Comparison of ENCODE assay signal across 8 cellular contexts in genomic region chr12:53224268-53224896, GRCh38. TPM values are rescaled to one million over a fixed set of nuclear protein-coding genes. Genes with fewer than 3 reads are reported as not detected.
DNase-seq lines count a peak whose midpoint lies in the region; ATAC-seq and TF ChIP-seq lines count a peak whose summit lies in the region.

No MANE protein-coding gene starts in this region.

- H3K4me1 ChIP-seq in right cardiac atrium (ENCODE audit: control insufficient read depth, insufficient read depth, low read length): peaks cover 8% of the 10 kb centered on the region
- H3K4me1 ChIP-seq in thyroid gland: peaks cover 28 to 48% of the 10 kb centered on the region in 2 donors

- ATAC-seq in activated CD8-positive, alpha-beta T cell treated with anti-CD3 and anti-CD28 coated beads for 36 hours: no peak
- ATAC-seq in right cardiac atrium (no peak), GM21717 (IDR thresholded peaks at IDR 0.05; ENCODE audit: unreplicated experiment) (no peak)

- CTCF ChIA-PET in activated CD4-positive, alpha-beta T cell treated with anti-CD3 and anti-CD28 coated beads, Interleukin-2, amount 10 ng/mL, durations not matched to agents 7 days and 5 days (lab: Charles Lee): interaction anchor here (0.9 to 1.4 kb wide), 3 partner anchors 10 to 59 kb away, joined by 3 to 6 read pairs (median 5); no protein-coding TSS in a partner anchor
- CTCF ChIA-PET in activated CD8-positive, alpha-beta T cell treated with anti-CD3 and anti-CD28 coated beads for 36 hours (lab: Charles Lee): interaction anchor here (1.3 to 2.3 kb wide), 3 partner anchors 11 to 64 kb away, joined by 3 to 9 read pairs (median 4); no protein-coding TSS in a partner anchor

- H3K27ac ChIP-seq in right cardiac atrium (ENCODE audit: low read length): peak overlapping the region; percentile 7
- peak overlapping the region in 2 of 3 donors; percentile 98 to 99 for H3K27ac ChIP-seq in thyroid gland

- TF ChIP-seq POLR2A in thyroid gland (IDR thresholded peaks at IDR 0.05): no peak
- no peak for TF ChIP-seq POLR2A in lower leg skin (IDR thresholded peaks at IDR 0.05)

- no peaks in the 10 kb centered on the region for H3K9me3 Mint-ChIP-seq in activated CD4-positive, alpha-beta T cell treated with anti-CD3 and anti-CD28 coated beads, Interleukin-2, amount 10 ng/mL, durations not matched to agents 7 days and 5 days
- H3K9me3 Mint-ChIP-seq in activated CD8-positive, alpha-beta T cell treated with anti-CD3 and anti-CD28 coated beads for 36 hours: no peaks in the 10 kb centered on the region

- H3K36me3 Mint-ChIP-seq in activated CD4-positive, alpha-beta T cell treated with anti-CD3 and anti-CD28 coated beads, Interleukin-2, amount 10 ng/mL, durations not matched to agents 7 days and 5 days (ENCODE audit: low read depth): peaks cover 22% of the 10 kb centered on the region
- H3K36me3 Mint-ChIP-seq in activated CD8-positive, alpha-beta T cell treated with anti-CD3 and anti-CD28 coated beads for 36 hours (ENCODE audit: low read depth): peaks cover 2% of the 10 kb centered on the region

- POLR2A ChIA-PET in activated CD4-positive, alpha-beta T cell treated with anti-CD3 and anti-CD28 coated beads, Interleukin-2, amount 10 ng/mL, durations not matched to agents 7 days and 5 days (lab: Charles Lee): no interaction called here
- POLR2A ChIA-PET in activated CD8-positive, alpha-beta T cell treated with anti-CD3 and anti-CD28 coated beads for 36 hours (lab: Charles Lee): interaction anchor here (0.8 to 1.1 kb wide), 2 partner anchors 9 to 122 kb away, joined by 3 read pairs; no protein-coding TSS in a partner anchor

- H3K4me3 ChIP-seq in right cardiac atrium (ENCODE audit: low read length) (no peak overlapping the region), thyroid gland (replicated peaks in 1 of 3) (no peak overlapping the region), lower leg skin (ENCODE audit: low read depth, poor library complexity, severe bottlenecking) (no peak overlapping the region)

- H3K27me3 Mint-ChIP-seq in activated CD4-positive, alpha-beta T cell treated with anti-CD3 and anti-CD28 coated beads, Interleukin-2, amount 10 ng/mL, durations not matched to agents 7 days and 5 days: no peaks in the 10 kb centered on the region
- no peaks in the 10 kb centered on the region for H3K27me3 Mint-ChIP-seq in activated CD8-positive, alpha-beta T cell treated with anti-CD3 and anti-CD28 coated beads for 36 hours

- peak; percentile 24 for TF ChIP-seq CTCF in activated CD8-positive, alpha-beta T cell treated with anti-CD3 and anti-CD28 coated beads for 36 hours (IDR thresholded peaks at IDR 0.05)
- no peak for TF ChIP-seq CTCF in thyroid gland (IDR thresholded peaks at IDR 0.05)
- TF ChIP-seq CTCF in lower leg skin (IDR thresholded peaks at IDR 0.05): no peak

- no peaks in the 10 kb centered on the region for H3K9me3 ChIP-seq in right cardiac atrium (ENCODE audit: control insufficient read depth, low read length)
- H3K9me3 ChIP-seq in thyroid gland: no peaks in the 10 kb centered on the region

- H3K27me3 ChIP-seq in right cardiac atrium (ENCODE audit: control insufficient read depth, insufficient read depth): no peaks in the 10 kb centered on the region
- H3K27me3 ChIP-seq in thyroid gland: no peaks in the 10 kb centered on the region

- H3K36me3 ChIP-seq in thyroid gland: peaks cover 0 to 9% of the 10 kb centered on the region in 2 donors

- intact Hi-C loops in activated CD8-positive, alpha-beta T cell treated with anti-CD3 and anti-CD28 coated beads for 36 hours (cut with micrococcal nuclease): no loop called here
- intact Hi-C loops in right cardiac atrium (cut with DNase I): no loop called here
- intact Hi-C loops in thyroid gland (cut with DNase I): no loop called here
- intact Hi-C loops in lower leg skin (cut with DNase I; ENCODE audit: low total_unique reads): no loop called here

- 52% methylated on average over 6 of the region's 6 CpGs for WGBS in right cardiac atrium
- WGBS in thyroid gland, 2 donors: 46 to 60% methylated on average over 6 of the region's 6 CpGs
- WGBS in lower leg skin, 2 donors: 38 to 39% methylated on average over 6 of the region's 6 CpGs

- H3K27ac Mint-ChIP-seq in activated CD4-positive, alpha-beta T cell treated with anti-CD3 and anti-CD28 coated beads, Interleukin-2, amount 10 ng/mL, durations not matched to agents 7 days and 5 days: peak overlapping the region; percentile 89
- H3K27ac Mint-ChIP-seq in activated CD8-positive, alpha-beta T cell treated with anti-CD3 and anti-CD28 coated beads for 36 hours: peak overlapping the region; percentile 83

- DNase-seq in activated CD4-positive, alpha-beta T cell treated with anti-CD3 and anti-CD28 coated beads, Interleukin-2, amount 10 ng/mL, durations not matched to agents 7 days and 5 days: no peak
- DNase-seq in activated CD4-positive, alpha-beta T cell treated with anti-CD3 and anti-CD28 coated beads, Interleukin-2, amount 50 U/mL, for 1 hour: no peak
- DNase-seq in activated CD8-positive, alpha-beta T cell treated with anti-CD3 and anti-CD28 coated beads for 36 hours: no peak
- DNase-seq in right cardiac atrium (no peak), thyroid gland (peak; percentile 36 to 57), NCI-H2107 (lab: John Stamatoyannopoulos, UW) (no peak), lower leg skin (ENCODE audit: low spot score in 2 of 2) (no peak)

- peak overlapping the region; percentile 45 for H3K4me3 Mint-ChIP-seq in activated CD4-positive, alpha-beta T cell treated with anti-CD3 and anti-CD28 coated beads, Interleukin-2, amount 10 ng/mL, durations not matched to agents 7 days and 5 days
- H3K4me3 Mint-ChIP-seq in activated CD8-positive, alpha-beta T cell treated with anti-CD3 and anti-CD28 coated beads for 36 hours: peak overlapping the region; percentile 78

- peaks cover 57% of the 10 kb centered on the region for H3K4me1 Mint-ChIP-seq in activated CD4-positive, alpha-beta T cell treated with anti-CD3 and anti-CD28 coated beads, Interleukin-2, amount 10 ng/mL, durations not matched to agents 7 days and 5 days
- H3K4me1 Mint-ChIP-seq in activated CD8-positive, alpha-beta T cell treated with anti-CD3 and anti-CD28 coated beads for 36 hours (ENCODE audit: low read depth): peaks cover 63% of the 10 kb centered on the region

RNA-seq across cellular contexts. Expression of gene RARG, which starts 7.6 kb away (rescaled TPM):
- 10 to 100 TPM; 58.3 to 59.7 TPM for total RNA-seq in activated CD4-positive, alpha-beta T cell treated with anti-CD3 and anti-CD28 coated beads, Interleukin-2, amount 10 ng/mL, durations not matched to agents 7 days and 5 days
- 10 to 100 TPM; 19.7 to 20.3 TPM for total RNA-seq in activated CD8-positive, alpha-beta T cell treated with anti-CD3 and anti-CD28 coated beads for 36 hours
- 10 to 100 TPM; 11.7 to 26.2 (median 23.4) TPM for total RNA-seq in right cardiac atrium
- polyA plus RNA-seq in right cardiac atrium: 10.5 TPM
- total RNA-seq in thyroid gland: 10 to 100 TPM; 13.6 to 27.7 (median 23.8) TPM
- 100 to 1,000 TPM; 160 to 207 (median 199) TPM for total RNA-seq in lower leg skin

RNA-seq across cellular contexts. Expression of gene ITGB7, which starts 17.3 kb away (rescaled TPM):
- 100 to 1,000 TPM; 621 to 702 TPM for total RNA-seq in activated CD4-positive, alpha-beta T cell treated with anti-CD3 and anti-CD28 coated beads, Interleukin-2, amount 10 ng/mL, durations not matched to agents 7 days and 5 days
- total RNA-seq in activated CD8-positive, alpha-beta T cell treated with anti-CD3 and anti-CD28 coated beads for 36 hours: 100 to 1,000 TPM; 121 to 137 TPM
- total RNA-seq in right cardiac atrium (1 to 10 TPM in 2 of 4 donors, under 1 TPM in 2; 0.88 to 2.8 (median 1.3) TPM), thyroid gland (10 to 100 TPM in 1 of 4 donors, 1 to 10 TPM in 3; 3.2 to 15.6 (median 4.9) TPM), lower leg skin (10 to 100 TPM in 1 of 4 donors, 1 to 10 TPM in 3; 6.5 to 13.2 (median 7.8) TPM)
- polyA plus RNA-seq in right cardiac atrium: 0.45 TPM

RNA-seq across cellular contexts. Expression of gene CSAD, which starts 43.7 kb away (rescaled TPM):
- 10 to 100 TPM; 33.3 to 34.7 TPM for total RNA-seq in activated CD4-positive, alpha-beta T cell treated with anti-CD3 and anti-CD28 coated beads, Interleukin-2, amount 10 ng/mL, durations not matched to agents 7 days and 5 days
- 10 to 100 TPM; 13.8 to 18.6 TPM for total RNA-seq in activated CD8-positive, alpha-beta T cell treated with anti-CD3 and anti-CD28 coated beads for 36 hours
- 10 to 100 TPM; 10.3 to 13.0 (median 12.3) TPM for total RNA-seq in right cardiac atrium
- polyA plus RNA-seq in right cardiac atrium: 16.2 TPM
- 10 to 100 TPM; 20.6 to 39.7 (median 25.2) TPM for total RNA-seq in thyroid gland
- total RNA-seq in lower leg skin: 10 to 100 TPM in 3 of 4 donors, 1 to 10 TPM in 1; 7.2 to 33.6 (median 19.2) TPM

RNA-seq across cellular contexts. Expression of gene ESPL1, which starts 43.7 kb away (rescaled TPM):
- total RNA-seq in activated CD4-positive, alpha-beta T cell treated with anti-CD3 and anti-CD28 coated beads, Interleukin-2, amount 10 ng/mL, durations not matched to agents 7 days and 5 days: 100 to 1,000 TPM; 107 to 125 TPM
- 10 to 100 TPM; 62.1 to 63.4 TPM for total RNA-seq in activated CD8-positive, alpha-beta T cell treated with anti-CD3 and anti-CD28 coated beads for 36 hours
- total RNA-seq in right cardiac atrium (1 to 10 TPM in 1 of 4 donors, under 1 TPM in 3; 0.23 to 1.2 (median 0.40) TPM), thyroid gland (1 to 10 TPM in 1 of 4 donors, under 1 TPM in 3; 0.13 to 1.5 (median 0.52) TPM), lower leg skin (10 to 100 TPM in 1 of 4 donors, 1 to 10 TPM in 3; 4.7 to 13.6 (median 5.8) TPM)
- polyA plus RNA-seq in right cardiac atrium: 0.11 TPM

RNA-seq across cellular contexts. Expression of gene ZNF740, which starts 43.9 kb away (rescaled TPM):
- 10 to 100 TPM; 38.9 to 44.1 TPM for total RNA-seq in activated CD4-positive, alpha-beta T cell treated with anti-CD3 and anti-CD28 coated beads, Interleukin-2, amount 10 ng/mL, durations not matched to agents 7 days and 5 days
- 10 to 100 TPM; 31.3 to 35.9 TPM for total RNA-seq in activated CD8-positive, alpha-beta T cell treated with anti-CD3 and anti-CD28 coated beads for 36 hours
- total RNA-seq in right cardiac atrium: 10 to 100 TPM; 13.8 to 29.9 (median 22.4) TPM
- 5.3 TPM for polyA plus RNA-seq in right cardiac atrium
- total RNA-seq in thyroid gland: 10 to 100 TPM; 16.5 to 22.8 (median 20.6) TPM
- 10 to 100 TPM in 1 of 4 donors, 1 to 10 TPM in 3; 6.1 to 12.1 (median 8.4) TPM for total RNA-seq in lower leg skin

Comparison
In these comparisons a context has a peak if more than half of its experiments do, and no peak if none do; other contexts are left out.
1. DNase-seq: peak in thyroid gland (2 of 2); none in activated CD4-positive, alpha-beta T cell treated with anti-CD3 and anti-CD28 coated beads, Interleukin-2, amount 10 ng/mL, durations not matched to agents 7 days and 5 days (single experiment), activated CD4-positive, alpha-beta T cell treated with anti-CD3 and anti-CD28 coated beads, Interleukin-2, amount 50 U/mL, for 1 hour (single experiment), activated CD8-positive, alpha-beta T cell treated with anti-CD3 and anti-CD28 coated beads for 36 hours (single experiment), right cardiac atrium (0 of 3), NCI-H2107 (single experiment) and lower leg skin (0 of 2).
2. RNA of gene ITGB7, which starts 17.3 kb away (total RNA-seq): 621 to 702 TPM in activated CD4-positive, alpha-beta T cell treated with anti-CD3 and anti-CD28 coated beads, Interleukin-2, amount 10 ng/mL, durations not matched to agents 7 days and 5 days and 121 to 137 TPM in activated CD8-positive, alpha-beta T cell treated with anti-CD3 and anti-CD28 coated beads for 36 hours; 6.5 to 13.2 TPM in lower leg skin, 3.2 to 15.6 TPM in thyroid gland and 0.88 to 2.8 TPM in right cardiac atrium; every median in the first group is over 4 times any median in the second.